In the genomic region with DNA sequence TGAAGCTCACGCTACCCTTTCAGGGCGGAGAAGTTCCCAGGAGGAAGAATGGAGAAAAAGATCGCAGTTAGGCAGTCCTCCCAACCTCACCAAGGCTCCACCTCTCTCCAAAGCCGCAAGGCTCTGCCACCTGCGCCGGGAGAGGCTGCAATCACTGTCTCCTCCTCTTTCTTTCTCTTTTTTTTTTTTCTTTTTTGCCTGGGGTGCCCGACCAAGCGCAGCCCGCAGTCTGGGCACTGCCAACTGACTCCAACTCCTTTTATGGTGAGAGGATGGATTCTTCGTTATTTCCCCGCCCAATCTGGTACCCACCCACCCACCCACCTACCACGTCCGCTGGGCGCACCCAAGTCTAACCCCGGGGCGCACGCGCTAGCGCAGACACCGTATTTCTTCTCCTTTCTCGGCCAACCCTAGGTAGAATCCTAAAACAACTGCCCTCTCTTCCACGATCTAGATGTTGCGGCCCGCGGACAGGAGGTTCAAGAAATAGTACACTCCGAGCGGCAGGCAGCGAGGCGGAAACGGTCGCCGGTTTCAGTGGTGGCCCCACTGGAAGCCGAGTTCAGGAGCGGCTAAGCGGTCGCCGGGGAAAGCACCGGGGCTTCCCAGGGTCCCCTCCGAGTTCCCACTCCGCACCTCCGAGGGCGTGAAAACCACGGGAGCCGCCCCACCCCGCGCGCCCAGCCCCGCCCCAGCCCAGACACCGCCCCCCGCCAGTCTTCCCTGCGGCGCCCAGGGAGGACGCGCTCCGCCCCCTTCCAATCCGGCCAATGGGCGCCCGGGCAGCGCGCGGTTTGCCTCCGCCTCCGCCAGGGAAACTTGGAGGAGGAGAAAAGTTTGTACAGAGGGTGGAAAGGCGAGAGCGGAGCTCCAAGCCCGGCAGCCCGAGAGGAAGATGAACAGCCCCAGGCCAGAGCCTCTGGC, we compare ENCODE assay signal across 8 cellular contexts. TPM values are rescaled to one million over a fixed set of nuclear protein-coding genes. Genes with fewer than 3 reads are reported as not detected.
A peak's percentile ranks its signal among the peaks of the same experiment; 100 is the strongest.
DNase-seq lines count a peak whose midpoint lies in the region; ATAC-seq lines count a peak whose summit lies in the region.

A gene (plus strand): TSS at position 845 of the 927 bp plus-strand sequence. CDS start 1,079 bp downstream, outside the sequence.

- peaks cover 20% of the 10 kb centered on the region for H3K4me1 ChIP-seq in ACC112 (ENCODE audit: control insufficient read depth, insufficient read depth, low read length, unreplicated experiment)

- H3K79me2 ChIP-seq in ACC112 (ENCODE audit: control insufficient read depth, insufficient read depth, low read length, unreplicated experiment) = peaks cover 51% of the 10 kb centered on the region

- peak within 1 kb of the TSS; percentile 76 for H2AFZ ChIP-seq in ACC112 (ENCODE audit: low read length, unreplicated experiment)

- peak; percentile 89 for DNase-seq in NCI-H460 (ENCODE audit: extremely low read depth, low read depth)
- peak; percentile 87 to 90 for DNase-seq in activated CD4-positive, alpha-beta T cell treated with anti-CD3 and anti-CD28 coated beads for 24 hours (ENCODE audit: low read depth in 2 of 2)
- DNase-seq in cerebellum (ENCODE audit: low spot score) = peak; percentile 16
- peak; percentile 97 for DNase-seq in kidney tubule cell (ENCODE audit: low spot score)
- DNase-seq in stimulated activated CD4-positive, alpha-beta T cell treated with anti-CD3 and anti-CD28 coated beads, Interleukin-1b, Interleukin-23, amount 100 ng/mL, for 1 hour (ENCODE audit: low read depth in 2 of 2) = peak; percentile 80 to 87

- H3K27ac ChIP-seq in ACC112 (ENCODE audit: low read depth, low read length) = peak within 1 kb of the TSS; percentile 80

- peak within 1 kb of the TSS; percentile 98 for H3K4me3 ChIP-seq in ACC112 (ENCODE audit: low read depth, low read length)

- H3K27me3 ChIP-seq in ACC112 (ENCODE audit: insufficient read depth, low read length) = no peaks in the 10 kb centered on the region

- peaks cover 4% of the 10 kb centered on the region; the same call in 1 of the 2 replicates for H3K36me3 ChIP-seq in ACC112 (ENCODE audit: insufficient read depth, low read length)

- peak; percentile 46 for ATAC-seq in GM18870 (IDR thresholded peaks at IDR 0.05; ENCODE audit: unreplicated experiment)
- peak; percentile 70 for ATAC-seq in HG03108 (IDR thresholded peaks at IDR 0.05; ENCODE audit: unreplicated experiment)

RNA-seq across cellular contexts. Expression of the gene that starts here (rescaled TPM):
- 1.6 and 3.1 TPM in 2 replicates for total RNA-seq in NCI-H460 (2014; rRNA removed; shearing (Covaris generic))
- 0.42 and 4.3 TPM in 2 replicates for polyA plus RNA-seq in NCI-H460 (2014; cell fraction: nucleus; rRNA removed)
- total RNA-seq in cerebellum = 1.3 TPM

Comparison
In these comparisons a context has a peak if more than half of its experiments do, and no peak if none do; other contexts are left out.
1. Peak in every context shown above with its lines: DNase-seq, ATAC-seq, H3K4me3 ChIP-seq and H3K27ac ChIP-seq.
2. DNase-seq: peak in every context shown above with its lines; median percentile 97 in kidney tubule cell; 89 in NCI-H460; 88 in activated CD4-positive, alpha-beta T cell treated with anti-CD3 and anti-CD28 coated beads for 24 hours; 84 in stimulated activated CD4-positive, alpha-beta T cell treated with anti-CD3 and anti-CD28 coated beads, Interleukin-1b, Interleukin-23, amount 100 ng/mL, for 1 hour; 16 in cerebellum.